11 cellular contexts compared by ENCODE assay signal in the genomic region with DNA sequence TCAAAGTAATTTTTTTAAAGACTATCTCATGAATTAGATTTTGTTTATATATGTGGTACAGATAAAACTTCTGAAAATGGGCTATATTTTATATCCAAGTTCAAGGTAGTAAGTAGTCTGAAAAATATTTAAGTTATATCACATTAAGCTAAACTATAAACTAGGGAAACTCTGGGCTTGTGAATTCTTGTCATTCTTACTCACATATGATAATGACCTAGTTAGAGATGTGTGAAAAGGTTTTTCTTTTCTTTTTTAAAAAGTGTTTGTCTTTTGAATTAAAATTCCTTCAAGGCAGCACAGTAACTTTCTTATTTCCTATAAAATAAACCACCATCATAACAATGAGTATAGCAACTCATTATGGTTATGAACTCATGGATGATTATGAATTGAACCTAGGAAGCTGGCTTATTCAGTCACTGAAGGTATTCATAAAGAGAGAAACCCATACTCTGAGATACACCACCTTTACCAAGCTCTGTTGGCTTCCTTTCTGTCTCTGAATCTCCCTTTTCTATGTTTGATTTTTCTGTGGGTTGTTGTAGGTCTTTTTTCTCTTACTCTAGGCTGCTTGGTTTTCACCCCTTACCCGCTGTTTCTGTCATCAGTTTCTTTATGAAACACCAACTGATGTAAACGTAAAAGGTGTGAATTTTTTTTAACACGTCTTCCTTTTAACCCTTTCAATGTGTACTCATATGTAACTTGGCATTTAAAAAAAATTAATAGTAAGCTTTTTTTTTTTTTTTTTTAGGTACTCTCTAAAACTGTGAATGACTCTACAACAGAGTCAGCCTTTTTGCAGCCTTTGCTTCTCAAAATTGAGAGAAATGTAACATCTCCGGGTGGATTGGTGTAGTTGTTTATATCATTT. TPM values are rescaled to one million over a fixed set of nuclear protein-coding genes. Genes with fewer than 3 reads are reported as not detected.
DNase-seq lines count a peak whose midpoint lies in the region; ATAC-seq and TF ChIP-seq lines count a peak whose summit lies in the region.
"Had no signal": no experiment of that assay in that cellular context is flagged by ENCODE, and none has a peak within 500 bp of the region (broad histone marks: within the 10 kb centered on the region; RNA-seq: fewer than 3 reads in every experiment).

No MANE protein-coding gene starts in this region.

- H3K27me3 ChIP-seq in GM06990 (replicated peaks; ENCODE audit: control insufficient read depth, insufficient read depth, low read length) (no peaks in the 10 kb centered on the region), adrenal gland (no peaks in the 10 kb centered on the region)

- no peak overlapping the region for H3K27ac ChIP-seq in adrenal gland

- 71 to 79% (median 75%) methylated on average over 4 of the region's 4 CpGs for WGBS in adrenal gland, 4 donors

- H3K36me3 ChIP-seq in GM06990 (ENCODE audit: control insufficient read depth, insufficient read depth, low read length) = no peaks in the 10 kb centered on the region
- no peaks in the 10 kb centered on the region for H3K36me3 ChIP-seq in adrenal gland (replicated peaks in 1 of 2)

- no peaks in the 10 kb centered on the region for H3K27me3 Mint-ChIP-seq in activated CD4-positive, alpha-beta memory T cell treated with anti-CD3 and anti-CD28 coated beads, Interleukin-2, amount 10 ng/mL, durations not matched to agents 7 days and 5 days

- intact Hi-C loops in adrenal gland (cut with DNase I) = no loop called here

- H3K4me3 Mint-ChIP-seq in activated CD4-positive, alpha-beta memory T cell treated with anti-CD3 and anti-CD28 coated beads, Interleukin-2, amount 10 ng/mL, durations not matched to agents 7 days and 5 days = peak overlapping the region; percentile 25

- H3K36me3 Mint-ChIP-seq in activated CD4-positive, alpha-beta memory T cell treated with anti-CD3 and anti-CD28 coated beads, Interleukin-2, amount 10 ng/mL, durations not matched to agents 7 days and 5 days (ENCODE audit: low read depth) = peaks cover 80% of the 10 kb centered on the region

- H3K4me3 ChIP-seq in GM06990 (replicated peaks; ENCODE audit: low read depth, low read length) (no peak overlapping the region), adrenal gland (no peak overlapping the region)
- H3K4me3 ChIP-seq: lung had no signal

- peak overlapping the region; percentile 89 for H3K27ac Mint-ChIP-seq in activated CD4-positive, alpha-beta memory T cell treated with anti-CD3 and anti-CD28 coated beads, Interleukin-2, amount 10 ng/mL, durations not matched to agents 7 days and 5 days

- CTCF ChIA-PET in activated CD4-positive, alpha-beta memory T cell treated with anti-CD3 and anti-CD28 coated beads, Interleukin-2, amount 10 ng/mL, durations not matched to agents 7 days and 5 days (lab: Charles Lee) = interaction anchor here (0.7 to 4.6 kb wide), 10 partner anchors 10 to 170 kb away, joined by 3 to 32 read pairs (median 6); a partner anchor contains a TSS

- POLR2A ChIA-PET in activated CD4-positive, alpha-beta memory T cell treated with anti-CD3 and anti-CD28 coated beads, Interleukin-2, amount 10 ng/mL, durations not matched to agents 7 days and 5 days (lab: Charles Lee) = interaction anchor here (0.6 to 6.7 kb wide), 24 partner anchors 8 to 408 kb away, joined by 3 to 114 read pairs (median 7); a partner anchor contains a TSS

- no peak for TF ChIP-seq CTCF in GM06990 (IDR thresholded peaks at IDR 0.05; ENCODE audit: insufficient read depth, low read length, poor library complexity, severe bottlenecking)
- no peak for TF ChIP-seq CTCF in adrenal gland (IDR thresholded peaks at IDR 0.05)

- DNase-seq in GM06990 (ENCODE audit: extremely low read depth, insufficient read length) (peak; percentile 74), NCI-H1694 treated with DMSO at 0.1 percent for 48 hours (lab: John Stamatoyannopoulos, UW) (no peak), left lobe of liver (ENCODE audit: low spot score) (no peak), DMS79 treated with DMSO at 0.1 percent for 48 hours (lab: John Stamatoyannopoulos, UW) (no peak), adrenal gland (no peak)
- peak; percentile 48 for DNase-seq in activated CD4-positive, alpha-beta memory T cell treated with anti-CD3 and anti-CD28 coated beads, Interleukin-2, amount 10 ng/mL, durations not matched to agents 7 days and 5 days
- DNase-seq: erythroblast; stimulated activated CD4-positive, alpha-beta T cell treated with anti-CD3 and anti-CD28 coated beads, Interleukin-2, amount 100 ng/mL, for 24 hours had no signal

- peak; percentile 83 for ATAC-seq in GM19328 (IDR thresholded peaks at IDR 0.05; ENCODE audit: unreplicated experiment)
- ATAC-seq in HG02970 (IDR thresholded peaks at IDR 0.05; ENCODE audit: low FRiP score, unreplicated experiment) = peak; percentile 78
- no peak for ATAC-seq in left lobe of liver

- H3K9me3 Mint-ChIP-seq in activated CD4-positive, alpha-beta memory T cell treated with anti-CD3 and anti-CD28 coated beads, Interleukin-2, amount 10 ng/mL, durations not matched to agents 7 days and 5 days = no peaks in the 10 kb centered on the region

- no peaks in the 10 kb centered on the region for H3K4me1 ChIP-seq in adrenal gland (replicated peaks in 1 of 2)

- no peaks in the 10 kb centered on the region for H3K9me3 ChIP-seq in adrenal gland (replicated peaks in 1 of 3)

- no peak for TF ChIP-seq POLR2A in adrenal gland (IDR thresholded peaks at IDR 0.05)

- peaks cover 82% of the 10 kb centered on the region for H3K4me1 Mint-ChIP-seq in activated CD4-positive, alpha-beta memory T cell treated with anti-CD3 and anti-CD28 coated beads, Interleukin-2, amount 10 ng/mL, durations not matched to agents 7 days and 5 days

RNA-seq across cellular contexts. Expression of a gene that starts 25.2 kb away (rescaled TPM):
- total RNA-seq in activated CD4-positive, alpha-beta memory T cell treated with anti-CD3 and anti-CD28 coated beads, Interleukin-2, amount 10 ng/mL, durations not matched to agents 7 days and 5 days = 10 to 100 TPM; 75.5 to 76.0 TPM
- 0.43 TPM for total RNA-seq in left lobe of liver
- total RNA-seq in adrenal gland = 1 to 10 TPM in 2 of 8 donors, under 1 TPM in 4, not detected in 2; 0.28 to 2.6 (median 0.71) TPM
- under 1 TPM; 0.24 to 0.48 (median 0.34) TPM for polyA plus RNA-seq in adrenal gland

Comparison
In these comparisons a context has a peak if more than half of its experiments do, and no peak if none do; other contexts are left out.
1. DNase-seq: peak in GM06990 (single experiment) and activated CD4-positive, alpha-beta memory T cell treated with anti-CD3 and anti-CD28 coated beads, Interleukin-2, amount 10 ng/mL, durations not matched to agents 7 days and 5 days (single experiment); none in NCI-H1694 treated with DMSO at 0.1 percent for 48 hours (single experiment), left lobe of liver (single experiment), DMS79 treated with DMSO at 0.1 percent for 48 hours (single experiment) and adrenal gland (0 of 7).
2. RNA of a gene that starts 25.2 kb away (total RNA-seq): 75.5 to 76.0 TPM in activated CD4-positive, alpha-beta memory T cell treated with anti-CD3 and anti-CD28 coated beads, Interleukin-2, amount 10 ng/mL, durations not matched to agents 7 days and 5 days; 0.28 to 2.6 TPM in adrenal gland and 0.43 TPM in left lobe of liver (single experiment); every median in the first group is over 10 times any median in the second.